Comparison of ENCODE assay signal across 1 cellular context in genomic region chr2:213151437-213152064, GRCh38.
TF ChIP-seq lines count a peak whose summit lies in the region.

Gene IKZF2 (minus strand): TSS chr2:213151612. CDS start chr2:213148629, 2,983 bp downstream.

TF ChIP-seq in SK-N-SH treated with all-trans-retinoic acid at 6 μM for 48 hours, 23 proteins besides CTCF, POLR2A, EP300 and RAD21 (continued from another document):
- peak; percentile 97 for TF ChIP-seq TSHZ2 (CRISPR knock-in tag; IDR thresholded peaks at IDR 0.05)
- peak; percentile 97 for TF ChIP-seq SNAI2 (CRISPR knock-in tag; IDR thresholded peaks at IDR 0.05)
- peak; percentile 97 for TF ChIP-seq CSDC2 (CRISPR knock-in tag; IDR thresholded peaks at IDR 0.05)
- TF ChIP-seq ISL1 (CRISPR knock-in tag; IDR thresholded peaks at IDR 0.05) = peak; percentile 41; the same call in 1 of the 2 replicates
- TF ChIP-seq ZC3H10 (CRISPR knock-in tag; IDR thresholded peaks at IDR 0.05) = 0 out of 2 replicates have a peak, but pooled peaks have one; percentile 24
- TF ChIP-seq TCF4 (CRISPR knock-in tag; IDR thresholded peaks at IDR 0.05; ENCODE audit: borderline replicate concordance) = no peak
- no peak for TF ChIP-seq RARB (CRISPR knock-in tag; IDR thresholded peaks at IDR 0.05)
- TF ChIP-seq ZNF70 (CRISPR knock-in tag; IDR thresholded peaks at IDR 0.05) = peak; percentile 45; the same call in 1 of the 2 replicates
- TF ChIP-seq ZFP3 (CRISPR knock-in tag; IDR thresholded peaks at IDR 0.05) = peak; percentile 83
